In genomic region chr19:10533656-10534386, GRCh38 we compare ENCODE assay signal across 14 cellular contexts. TPM values are rescaled to one million over a fixed set of nuclear protein-coding genes. Genes with fewer than 3 reads are reported as not detected.
DNase-seq lines count a peak whose midpoint lies in the region; ATAC-seq and TF ChIP-seq lines count a peak whose summit lies in the region.
"Had no signal": no experiment of that assay in that cellular context is flagged by ENCODE, and none has a peak within 500 bp of the region (broad histone marks: within the 10 kb centered on the region; RNA-seq: fewer than 3 reads in every experiment).

No MANE protein-coding gene starts in this region.

- DNase-seq in EH (ENCODE audit: low read depth) (peak; percentile 98), NCI-H226 (peak; percentile 95), epithelial cell of prostate (ENCODE audit: low read depth, low spot score) (peak; percentile 83), omental fat pad (ENCODE audit: low spot score) (no peak), glomerular visceral epithelial cell (ENCODE audit: extremely low spot score) (no peak), H4 (ENCODE audit: low spot score) (no peak), GM19240 (ENCODE audit: insufficient read length, low spot score) (no peak)
- DNase-seq: activated CD8-positive, alpha-beta memory T cell treated with anti-CD3 and anti-CD28 coated beads, Interleukin-2, amount 50 U/mL, for 4 hours; Calu3; NCI-H1105 treated with DMSO at 0.1 percent for 48 hours; NCI-H510A; sigmoid colon; substantia nigra had no signal

- TF ChIP-seq CTCF in omental fat pad (IDR thresholded peaks at IDR 0.05): no peak

- ATAC-seq in omental fat pad (ENCODE audit: low FRiP score) (peak; percentile 74), GM21367 (IDR thresholded peaks at IDR 0.05; ENCODE audit: unreplicated experiment) (no peak)

- peak overlapping the region; percentile 82 for H3K27ac ChIP-seq in epithelial cell of prostate

RNA-seq across cellular contexts. Expression of gene ATG4D, which starts 9.9 kb away (rescaled TPM):
- 10 to 100 TPM; 12.9 to 16.6 (median 15.4) TPM for total RNA-seq in omental fat pad
- total RNA-seq in H4 (2014; rRNA removed; shearing (Covaris generic)): 13.1 and 18.6 TPM in 2 replicates

RNA-seq across cellular contexts. Expression of gene S1PR5, which starts 16.6 kb away (rescaled TPM):
- under 1 TPM; 0.47 to 0.72 (median 0.56) TPM for total RNA-seq in omental fat pad
- total RNA-seq in H4 (2014; rRNA removed; shearing (Covaris generic)): 1.0 and 1.7 TPM in 2 replicates
- total RNA-seq: Calu3, sigmoid colon had no signal

RNA-seq across cellular contexts. Expression of gene KEAP1, which starts 30.7 kb away (rescaled TPM):
- total RNA-seq in omental fat pad: 10 to 100 TPM; 53.2 to 65.6 (median 59.3) TPM
- 40.9 and 43.3 TPM in 2 replicates for total RNA-seq in H4 (2014; rRNA removed; shearing (Covaris generic))

RNA-seq across cellular contexts. Expression of gene KRI1, which starts 32.0 kb away (rescaled TPM):
- total RNA-seq in omental fat pad: 10 to 100 TPM in 3 of 4 donors, 1 to 10 TPM in 1; 9.1 to 36.3 (median 16.3) TPM
- total RNA-seq in H4 (2014; rRNA removed; shearing (Covaris generic)): 7.7 and 8.3 TPM in 2 replicates

RNA-seq across cellular contexts. Expression of gene CDKN2D, which starts 35.0 kb away (rescaled TPM):
- 10 to 100 TPM in 1 of 4 donors, 1 to 10 TPM in 3; 2.9 to 21.4 (median 7.5) TPM for total RNA-seq in omental fat pad
- 3.2 and 5.2 TPM in 2 replicates for total RNA-seq in H4 (2014; rRNA removed; shearing (Covaris generic))

Comparison
In these comparisons a context has a peak if more than half of its experiments do, and no peak if none do; other contexts are left out.
1. DNase-seq: peak in EH (single experiment), NCI-H226 (single experiment) and epithelial cell of prostate (single experiment); none in omental fat pad (single experiment), glomerular visceral epithelial cell (single experiment), H4 (single experiment) and GM19240 (single experiment).